Comparison of ENCODE assay signal across 7 cellular contexts in genomic region chr2:12819098-12819465, GRCh38.
DNase-seq lines count a peak whose midpoint lies in the region; ATAC-seq, FAIRE-seq and TF ChIP-seq lines count a peak whose summit lies in the region.

No MANE protein-coding gene starts in this region.

- POLR2A ChIA-PET in HepG2 (lab: Yijun Ruan, JAX) = no interaction called here

- peak overlapping the region; percentile 17 for H3K4me2 ChIP-seq in mammary epithelial cell (ENCODE audit: insufficient read depth, low read depth, low read length)
- no peak overlapping the region for H3K4me2 ChIP-seq in HepG2 (ENCODE audit: low read depth, low read length)

- dilution Hi-C loops in mammary epithelial cell (cut with HindIII; ENCODE audit: low sequenced_read_pairs) = no loop called here

- BruUV-seq in mammary epithelial cell (replicated peaks; lab: Mats Ljungman, UMichigan) (no TSS peak), HepG2 (replicated peaks; lab: Mats Ljungman, UMichigan) (no TSS peak)

- intact Hi-C loops in mammary epithelial cell (cut with micrococcal nuclease) = loop anchor here (1.0 to 5.0 kb wide), 3 partner anchors 96 to 987 kb away; no protein-coding TSS in a partner anchor
- intact Hi-C loops in HepG2 (cut with micrococcal nuclease; ENCODE audit: unreplicated experiment) = no loop called here
- intact Hi-C loops in upper lobe of right lung (cut with DNase I) = no loop called here

- no peaks in the 10 kb centered on the region for H4K20me1 ChIP-seq in mammary epithelial cell (ENCODE audit: insufficient read depth, low read length)
- no peaks in the 10 kb centered on the region for H4K20me1 ChIP-seq in HepG2 (ENCODE audit: insufficient read depth, low read length)

- in situ Hi-C loops in mammary epithelial cell (cut with MboI; ENCODE audit: low sequenced_read_pairs in 2 of 2) (no loop called here), HepG2 (cut with HindIII; ENCODE audit: extremely low pct_ligation_motif_present, low pct_unique_long_range_greater_than_20kb) (no loop called here)

- H2AFZ ChIP-seq in mammary epithelial cell (ENCODE audit: low read depth, low read length) = peak overlapping the region; percentile 49
- no peak overlapping the region for H2AFZ ChIP-seq in HepG2 (ENCODE audit: low read length)

- H3K9ac ChIP-seq in mammary epithelial cell (ENCODE audit: insufficient read depth, low read length) = no peak overlapping the region
- H3K9ac ChIP-seq in HepG2 (ENCODE audit: insufficient read depth, low read depth, low read length) = no peak overlapping the region

- no peak for TF ChIP-seq RAD21 in HepG2 (CRISPR knock-in tag; IDR thresholded peaks at IDR 0.05)

- TF ChIP-seq POLR2A in HepG2 (IDR thresholded peaks at IDR 0.05; ENCODE audit: insufficient read depth in 1 of 2, low read depth in 2 of 2, low read length in 2 of 2) = no peak

- H3K27me3 ChIP-seq in mammary epithelial cell (ENCODE audit: insufficient read depth, low read length) (no peaks in the 10 kb centered on the region), HepG2 (ENCODE audit: control insufficient read depth in 1 of 2, insufficient read depth in 2 of 2, low read length in 2 of 2) (no peaks in the 10 kb centered on the region), upper lobe of right lung (no peaks in the 10 kb centered on the region)

- H3K4me3 ChIP-seq in mammary epithelial cell (replicated peaks in 1 of 3; ENCODE audit: insufficient read depth in 1 of 3, low read depth in 2 of 3, low read length in 3 of 3) = no peak overlapping the region
- no peak overlapping the region for H3K4me3 ChIP-seq in HepG2 (replicated peaks in 1 of 3; ENCODE audit: insufficient read depth in 1 of 3, low read depth in 2 of 3, low read length in 3 of 3)
- H3K4me3 ChIP-seq in upper lobe of right lung = no peak overlapping the region

- 0% methylated on average over 3 of the region's 3 CpGs for WGBS in mammary epithelial cell (ENCODE audit: low coverage, missing lambda C conversion rate)
- WGBS in HepG2 (ENCODE audit: low lambda C conversion rate) = 3% methylated on average over 3 of the region's 3 CpGs

- H3K4me1 ChIP-seq in mammary epithelial cell (ENCODE audit: insufficient read depth, low read length) (peaks cover 39% of the 10 kb centered on the region), HepG2 (ENCODE audit: insufficient read depth, low read length) (no peaks in the 10 kb centered on the region), upper lobe of right lung (peaks cover 34% of the 10 kb centered on the region)

- H3K9me3 ChIP-seq in mammary epithelial cell (replicated peaks; ENCODE audit: insufficient read depth, low read length) (no peaks in the 10 kb centered on the region), HepG2 (ENCODE audit: low read length) (peaks cover 6% of the 10 kb centered on the region; the same call in 1 of the 2 replicates), upper lobe of right lung (no peaks in the 10 kb centered on the region)

- no peak for ATAC-seq in HepG2
- peak; percentile 86 for ATAC-seq in upper lobe of right lung
- no peak for ATAC-seq in GM18868 (IDR thresholded peaks at IDR 0.05; ENCODE audit: unreplicated experiment)
- ATAC-seq in HG03095 (IDR thresholded peaks at IDR 0.05; ENCODE audit: unreplicated experiment) = no peak

- no peak for TF ChIP-seq CTCF in mammary epithelial cell (conservative IDR thresholded peaks at IDR 0.05 in 1 of 2, IDR thresholded peaks at IDR 0.05 in 1 of 2; ENCODE audit: extremely low read depth in 1 of 2, insufficient read depth in 1 of 2, low read depth in 1 of 2, low read length in 2 of 2)
- TF ChIP-seq CTCF in HepG2 (CRISPR knock-in tag; IDR thresholded peaks at IDR 0.05) = no peak
- TF ChIP-seq CTCF in upper lobe of right lung (IDR thresholded peaks at IDR 0.05) = no peak

- FAIRE-seq in HepG2 (lab: Jason Lieb, UNC) = no peak

- no peaks in the 10 kb centered on the region for H3K79me2 ChIP-seq in mammary epithelial cell (ENCODE audit: insufficient read depth, low read length)
- H3K79me2 ChIP-seq in HepG2 (ENCODE audit: insufficient read depth, low read length) = no peaks in the 10 kb centered on the region

- no peak overlapping the region for H3K27ac ChIP-seq in mammary epithelial cell (ENCODE audit: insufficient read depth, low read depth, low read length)
- H3K27ac ChIP-seq in HepG2 (ENCODE audit: extremely low read length, insufficient read depth, low read length) = no peak overlapping the region
- H3K27ac ChIP-seq in upper lobe of right lung = peak overlapping the region; percentile 63

- CTCF ChIA-PET in mammary epithelial cell (lab: Charles Lee; ENCODE audit: low non-redundant PET) = no interaction called here
- CTCF ChIA-PET in HepG2 (lab: Yijun Ruan, JAX; ENCODE audit: low intra/inter-chr PET ratio, low total read pairs) = no interaction called here

- TF ChIP-seq EP300 in HepG2 (IDR thresholded peaks at IDR 0.05; ENCODE audit: low read depth in 2 of 2, low read length in 2 of 2) = no peak
- no peak for TF ChIP-seq EP300 in HepG2 (CRISPR knock-in tag; IDR thresholded peaks at IDR 0.05; ENCODE audit: borderline replicate concordance)

- H3K36me3 ChIP-seq in mammary epithelial cell (ENCODE audit: insufficient read depth, low read length) (no peaks in the 10 kb centered on the region), HepG2 (replicated peaks in 1 of 2; ENCODE audit: control insufficient read depth in 1 of 2, insufficient read depth in 2 of 2, low read length in 2 of 2) (no peaks in the 10 kb centered on the region), upper lobe of right lung (no peaks in the 10 kb centered on the region)

- DNase-seq in M059J (ENCODE audit: low read depth) = peak; percentile 96
- DNase-seq in mammary epithelial cell = peak; percentile 85
- DNase-seq in HepG2 (ENCODE audit: low spot score) = no peak
- DNase-seq in upper lobe of right lung = no peak
- no peak for DNase-seq in stimulated activated naive CD4-positive, alpha-beta T cell treated with Interleukin-2 at 50 U/mL for 16 hours (lab: John Stamatoyannopoulos, UW)

TF ChIP-seq in HepG2, 621 proteins besides CTCF, POLR2A, EP300 and RAD21:
- TF ChIP-seq CEBPB (IDR thresholded peaks at IDR 0.05; ENCODE audit: borderline replicate concordance, low read depth, low read length) (peak; percentile 66; the same call in 1 of the 2 replicates), MATR3 (CRISPR knock-in tag; IDR thresholded peaks at IDR 0.05) (no peak)

Comparison
In these comparisons a context has a peak if more than half of its experiments do, and no peak if none do; other contexts are left out.
1. DNase-seq: peak in M059J (single experiment) and mammary epithelial cell (single experiment); none in HepG2 (single experiment), upper lobe of right lung (single experiment) and stimulated activated naive CD4-positive, alpha-beta T cell treated with Interleukin-2 at 50 U/mL for 16 hours (single experiment).